17 cellular contexts compared by ENCODE assay signal in the genomic region with DNA sequence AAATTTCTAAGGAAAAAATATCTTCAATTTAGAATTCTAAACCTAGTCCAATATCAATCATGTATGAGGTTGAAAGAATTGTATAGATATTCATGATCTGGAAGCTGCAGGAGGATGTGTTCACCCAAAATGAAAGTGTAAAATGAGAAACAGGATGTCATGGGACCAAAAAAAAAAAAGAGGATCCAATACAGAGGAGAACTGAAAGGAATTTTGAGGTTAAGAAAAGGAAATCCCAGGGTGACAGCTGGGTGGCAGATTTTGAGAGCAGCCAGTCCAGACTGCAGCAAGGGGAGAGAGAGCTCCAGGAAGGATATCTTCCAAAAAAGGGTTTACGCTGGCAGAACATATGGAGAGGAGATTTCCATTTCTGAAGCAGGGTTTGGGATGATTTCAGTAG. TPM values are rescaled to one million over a fixed set of nuclear protein-coding genes. Genes with fewer than 3 reads are reported as not detected.
DNase-seq lines count a peak whose midpoint lies in the region; ATAC-seq, FAIRE-seq and TF ChIP-seq lines count a peak whose summit lies in the region.
"Had no signal": no experiment of that assay in that cellular context is flagged by ENCODE, and none has a peak within 500 bp of the region (broad histone marks: within the 10 kb centered on the region; RNA-seq: fewer than 3 reads in every experiment).

No MANE protein-coding gene starts in this region.

- H3K4me1 Mint-ChIP-seq in endothelial cell (ENCODE audit: unreplicated experiment) (peaks cover 8% of the 10 kb centered on the region), osteocyte (ENCODE audit: unreplicated experiment) (peaks cover 15% of the 10 kb centered on the region)
- H3K4me1 Mint-ChIP-seq: H9 had no signal

- H3K27ac Mint-ChIP-seq in endothelial cell (ENCODE audit: unreplicated experiment) (peak overlapping the region; percentile 22), osteocyte (ENCODE audit: unreplicated experiment) (peak overlapping the region; percentile 45)
- H3K27ac Mint-ChIP-seq: H9 had no signal

- H3K36me3 Mint-ChIP-seq in endothelial cell (ENCODE audit: low read depth, unreplicated experiment) (peaks cover 13% of the 10 kb centered on the region), osteocyte (ENCODE audit: unreplicated experiment) (no peaks in the 10 kb centered on the region)

- peaks cover 2% of the 10 kb centered on the region for H3K27me3 Mint-ChIP-seq in endothelial cell (ENCODE audit: unreplicated experiment)
- no peaks in the 10 kb centered on the region for H3K27me3 Mint-ChIP-seq in osteocyte (ENCODE audit: unreplicated experiment)

- TF ChIP-seq CTCF in endothelial cell (IDR thresholded peaks at IDR 0.05; ENCODE audit: unreplicated experiment) (no peak), osteocyte (IDR thresholded peaks at IDR 0.05) (no peak)

- H3K9me3 Mint-ChIP-seq in endothelial cell (ENCODE audit: unreplicated experiment) = peaks cover 4% of the 10 kb centered on the region
- H3K9me3 Mint-ChIP-seq in osteocyte (ENCODE audit: unreplicated experiment) = no peaks in the 10 kb centered on the region

- no peak for TF ChIP-seq POLR2A in H54 (IDR thresholded peaks at IDR 0.05; ENCODE audit: low read depth, low read length)

- FAIRE-seq in H54 (lab: Jason Lieb, UNC) = no peak
- FAIRE-seq: islet of Langerhans had no signal

- DNase-seq in G401 (ENCODE audit: low spot score) (peak; percentile 30), MV-4-11 (lab: John Stamatoyannopoulos, UW) (peak; percentile 93), endothelial cell (ENCODE audit: low spot score) (no peak), osteocyte (ENCODE audit: extremely low spot score, unreplicated experiment) (no peak), ecto neural progenitor cell (ENCODE audit: low spot score) (no peak), COR-L47 (lab: John Stamatoyannopoulos, UW) (no peak), H54 (ENCODE audit: insufficient read length, low spot score) (no peak)
- DNase-seq: activated CD4-positive, alpha-beta T cell treated with anti-CD3 and anti-CD28 coated beads for 1 hour; activated T-cell treated with anti-CD3 and anti-CD28 coated beads, Interleukin-2, amount 50 U/mL, for 48 hours; amniotic stem cell; H9; NCI-H1417; NCI-H69 had no signal

- in situ Hi-C loops in G401 (cut with HindIII; ENCODE audit: low sequenced_read_pairs) = no loop called here

- H3K4me3 Mint-ChIP-seq in endothelial cell (ENCODE audit: unreplicated experiment) (no peak overlapping the region), osteocyte (ENCODE audit: unreplicated experiment) (peak overlapping the region; percentile 0)
- H3K4me3 Mint-ChIP-seq: H9, neural crest cell had no signal

- no peak for ATAC-seq in GM21360 (IDR thresholded peaks at IDR 0.05; ENCODE audit: unreplicated experiment)

RNA-seq across cellular contexts. Expression of gene TLR10, which starts 38.9 kb away (rescaled TPM):
- total RNA-seq in G401 (2014; rRNA removed; shearing (Covaris generic)) = not detected in 2 replicates
- total RNA-seq in endothelial cell (ENCODE audit: unreplicated experiment) (not detected), osteocyte (not detected in 2 replicates)
- total RNA-seq: dermis microvascular lymphatic vessel endothelial cell, H9, neural crest cell had no signal

Comparison
In these comparisons a context has a peak if more than half of its experiments do, and no peak if none do; other contexts are left out.
1. DNase-seq: peak in G401 (single experiment) and MV-4-11 (single experiment); none in endothelial cell (single experiment), osteocyte (single experiment), ecto neural progenitor cell (single experiment), COR-L47 (single experiment) and H54 (single experiment).